In the genomic region with DNA sequence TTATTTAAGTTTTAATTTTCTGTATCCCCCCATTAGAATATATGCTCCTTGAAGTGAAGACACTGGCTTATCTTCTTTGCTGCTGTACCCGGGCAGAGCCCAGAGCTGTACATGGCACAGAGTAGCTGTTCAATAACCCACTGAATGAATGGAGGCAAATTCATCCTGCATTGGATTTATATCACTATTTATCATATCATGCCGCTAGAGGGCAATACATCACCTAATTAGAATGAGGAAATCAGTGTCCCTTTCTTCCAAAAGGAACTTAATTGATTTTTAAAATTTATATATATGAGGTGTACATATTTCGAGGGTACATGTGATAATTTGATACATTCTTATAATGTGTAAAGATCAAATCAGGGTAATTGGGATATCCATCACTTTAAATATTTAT, we compare ENCODE assay signal across 8 cellular contexts.
DNase-seq lines count a peak whose midpoint lies in the region; ATAC-seq and TF ChIP-seq lines count a peak whose summit lies in the region.

No MANE protein-coding gene starts in this region.

- no peak overlapping the region for H3K4me3 Mint-ChIP-seq in CD8-positive, alpha-beta T cell
- no peak overlapping the region for H3K4me3 Mint-ChIP-seq in progenitor cell of endocrine pancreas (ENCODE audit: low read depth)
- no peak overlapping the region for H3K4me3 Mint-ChIP-seq in activated T-helper 2 cell treated with anti-CD3 and anti-CD28 coated beads, Interferon-gamma antibody, Interleukin-2, Interleukin-4, amounts not matched to agents 10 μg/mL and 5 μg/mL and 100 μg/mL, durations not matched to agents 14 hours and 24 hours and 36 hours (ENCODE audit: low read depth)

- H3K27me3 Mint-ChIP-seq in CD8-positive, alpha-beta T cell (ENCODE audit: low read depth) = no peaks in the 10 kb centered on the region
- peaks cover 21% of the 10 kb centered on the region for H3K27me3 Mint-ChIP-seq in progenitor cell of endocrine pancreas
- peaks cover 1% of the 10 kb centered on the region for H3K27me3 Mint-ChIP-seq in activated T-helper 2 cell treated with anti-CD3 and anti-CD28 coated beads, Interferon-gamma antibody, Interleukin-2, Interleukin-4, amounts not matched to agents 10 μg/mL and 5 μg/mL and 100 μg/mL, durations not matched to agents 14 hours and 24 hours and 36 hours (ENCODE audit: low read depth)

- no peaks in the 10 kb centered on the region for H3K9me3 ChIP-seq in CD8-positive, alpha-beta T cell (ENCODE audit: low read length)
- H3K9me3 ChIP-seq in Panc1 (ENCODE audit: control insufficient read depth, insufficient read depth, low read depth, low read length) (no peaks in the 10 kb centered on the region), esophagus squamous epithelium (no peaks in the 10 kb centered on the region)

- POLR2A ChIA-PET in CD8-positive, alpha-beta T cell (lab: Charles Lee) = no interaction called here
- POLR2A ChIA-PET in Panc1 (lab: Charles Lee) = no interaction called here

- peak; percentile 77 for TF ChIP-seq CTCF in CD8-positive, alpha-beta T cell (IDR thresholded peaks at IDR 0.05)
- TF ChIP-seq CTCF in Panc1 (IDR thresholded peaks at IDR 0.05) (peak; percentile 51), esophagus squamous epithelium (IDR thresholded peaks at IDR 0.05) (peak in 5 of 6 experiments; percentile 33 to 54 (median 40)), progenitor cell of endocrine pancreas (IDR thresholded peaks at IDR 0.05; ENCODE audit: unreplicated experiment) (peak; percentile 69)

- in situ Hi-C loops in Panc1 (cut with HindIII; ENCODE audit: low pct_unique_long_range_greater_than_20kb, low sequenced_read_pairs) = no loop called here

- no peak for ATAC-seq in CD8-positive, alpha-beta T cell
- no peak for ATAC-seq in Panc1

- WGBS in esophagus squamous epithelium, 2 donors = 4 to 5% methylated on average over 3 of the region's 3 CpGs

- no peaks in the 10 kb centered on the region for H3K36me3 Mint-ChIP-seq in CD8-positive, alpha-beta T cell
- no peaks in the 10 kb centered on the region for H3K36me3 Mint-ChIP-seq in progenitor cell of endocrine pancreas (ENCODE audit: insufficient read depth)
- no peaks in the 10 kb centered on the region for H3K36me3 Mint-ChIP-seq in activated T-helper 2 cell treated with anti-CD3 and anti-CD28 coated beads, Interferon-gamma antibody, Interleukin-2, Interleukin-4, amounts not matched to agents 10 μg/mL and 5 μg/mL and 100 μg/mL, durations not matched to agents 14 hours and 24 hours and 36 hours (ENCODE audit: low read depth)

- H3K9me3 Mint-ChIP-seq in CD8-positive, alpha-beta T cell = no peaks in the 10 kb centered on the region
- H3K9me3 Mint-ChIP-seq in progenitor cell of endocrine pancreas (ENCODE audit: low read depth) = no peaks in the 10 kb centered on the region
- no peaks in the 10 kb centered on the region for H3K9me3 Mint-ChIP-seq in activated T-helper 2 cell treated with anti-CD3 and anti-CD28 coated beads, Interferon-gamma antibody, Interleukin-2, Interleukin-4, amounts not matched to agents 10 μg/mL and 5 μg/mL and 100 μg/mL, durations not matched to agents 14 hours and 24 hours and 36 hours

- H3K27ac ChIP-seq in CD8-positive, alpha-beta T cell (ENCODE audit: low read depth, low read length) = no peak overlapping the region
- H3K27ac ChIP-seq in Panc1 (ENCODE audit: low read length) = no peak overlapping the region
- H3K27ac ChIP-seq in esophagus squamous epithelium = no peak overlapping the region

- no peak overlapping the region for H3K27ac Mint-ChIP-seq in CD8-positive, alpha-beta T cell
- H3K27ac Mint-ChIP-seq in progenitor cell of endocrine pancreas = no peak overlapping the region
- no peak overlapping the region for H3K27ac Mint-ChIP-seq in activated T-helper 2 cell treated with anti-CD3 and anti-CD28 coated beads, Interferon-gamma antibody, Interleukin-2, Interleukin-4, amounts not matched to agents 10 μg/mL and 5 μg/mL and 100 μg/mL, durations not matched to agents 14 hours and 24 hours and 36 hours

- H3K36me3 ChIP-seq in CD8-positive, alpha-beta T cell (ENCODE audit: insufficient read depth, low read length) = no peaks in the 10 kb centered on the region
- H3K36me3 ChIP-seq in Panc1 (ENCODE audit: control insufficient read depth, insufficient read depth, low read length) (no peaks in the 10 kb centered on the region), esophagus squamous epithelium (no peaks in the 10 kb centered on the region), H7 (replicated peaks; ENCODE audit: control insufficient read depth, insufficient read depth, low read length) (no peaks in the 10 kb centered on the region)

- H3K4me3 ChIP-seq in CD8-positive, alpha-beta T cell (ENCODE audit: low read depth, low read length) = no peak overlapping the region
- H3K4me3 ChIP-seq in Jurkat, Clone E6-1 (ENCODE audit: low read length) = no peak overlapping the region
- H3K4me3 ChIP-seq in Panc1 (ENCODE audit: low read depth in 2 of 2, low read length in 2 of 2) (no peak overlapping the region), esophagus squamous epithelium (no peak overlapping the region), H7 (ENCODE audit: insufficient read depth, low read depth, low read length) (no peak overlapping the region)

- peaks cover 6% of the 10 kb centered on the region for H3K4me1 ChIP-seq in CD8-positive, alpha-beta T cell (ENCODE audit: insufficient read depth, low read length)
- H3K4me1 ChIP-seq in Panc1 (ENCODE audit: control insufficient read depth, insufficient read depth, low read length) (no peaks in the 10 kb centered on the region), esophagus squamous epithelium (peaks cover 0 to 5% (median 0%) of the 10 kb centered on the region in 3 donors)

- BruUV-seq in Panc1 (replicated peaks; lab: Mats Ljungman, UMichigan) = no TSS peak

- DNase-seq in CD8-positive, alpha-beta T cell = no peak
- peak; percentile 43 for DNase-seq in Jurkat, Clone E6-1 (ENCODE audit: low read depth, low spot score)
- DNase-seq in Panc1 (ENCODE audit: low read depth, low spot score) (no peak), esophagus squamous epithelium (lab: John Stamatoyannopoulos, UW) (no peak), progenitor cell of endocrine pancreas (ENCODE audit: low spot score, unreplicated experiment) (no peak), H7 (no peak)
- DNase-seq in activated T-helper 2 cell treated with anti-CD3 and anti-CD28 coated beads, Interferon-gamma antibody, Interleukin-2, Interleukin-4, amounts not matched to agents 10 μg/mL and 5 μg/mL and 100 μg/mL, durations not matched to agents 14 hours and 24 hours and 36 hours (ENCODE audit: low spot score) = no peak
- DNase-seq in activated CD4-positive, alpha-beta T cell treated with anti-CD3 and anti-CD28 coated beads for 1 hour = no peak

- intact Hi-C loops in CD8-positive, alpha-beta T cell (cut with DNase I, micrococcal nuclease) = loop anchor here (1.0 to 5.0 kb wide), 5 partner anchors 92 to 1582 kb away; no protein-coding TSS in a partner anchor
- intact Hi-C loops in Panc1 (cut with micrococcal nuclease; ENCODE audit: unreplicated experiment) = loop anchor here (2.0 to 10.0 kb wide), 3 partner anchors 574 to 827 kb away; no protein-coding TSS in a partner anchor
- intact Hi-C loops in esophagus squamous epithelium (cut with DNase I) = loop anchor here (10.0 kb wide), 1 partner anchor 824 kb away; no protein-coding TSS in a partner anchor
- intact Hi-C loops in activated T-helper 2 cell treated with anti-CD3 and anti-CD28 coated beads, Interferon-gamma antibody, Interleukin-2, Interleukin-4, amounts not matched to agents 10 μg/mL and 5 μg/mL and 100 μg/mL, durations not matched to agents 14 hours and 24 hours and 36 hours (cut with micrococcal nuclease) = loop anchor here (2.0 to 10.0 kb wide), 2 partner anchors 574 to 692 kb away; no protein-coding TSS in a partner anchor

- peaks cover 13% of the 10 kb centered on the region for H3K4me1 Mint-ChIP-seq in CD8-positive, alpha-beta T cell (ENCODE audit: low read depth)
- peaks cover 2% of the 10 kb centered on the region for H3K4me1 Mint-ChIP-seq in progenitor cell of endocrine pancreas (ENCODE audit: low read depth)
- H3K4me1 Mint-ChIP-seq in activated T-helper 2 cell treated with anti-CD3 and anti-CD28 coated beads, Interferon-gamma antibody, Interleukin-2, Interleukin-4, amounts not matched to agents 10 μg/mL and 5 μg/mL and 100 μg/mL, durations not matched to agents 14 hours and 24 hours and 36 hours (ENCODE audit: low read depth) = peaks cover 4% of the 10 kb centered on the region

- H3K27me3 ChIP-seq in CD8-positive, alpha-beta T cell (ENCODE audit: insufficient read depth, low read length) = no peaks in the 10 kb centered on the region
- H3K27me3 ChIP-seq in Panc1 (ENCODE audit: control insufficient read depth, insufficient read depth, low read length) (no peaks in the 10 kb centered on the region), esophagus squamous epithelium (peaks cover 0 to 5% (median 0%) of the 10 kb centered on the region in 4 donors), H7 (ENCODE audit: control insufficient read depth, insufficient read depth, low read length) (no peaks in the 10 kb centered on the region)

- CTCF ChIA-PET in CD8-positive, alpha-beta T cell (lab: Charles Lee) = interaction anchor here (0.6 to 3.2 kb wide), 28 partner anchors 9 to 888 kb away, joined by 3 to 37 read pairs (median 4); a partner anchor contains a TSS
- CTCF ChIA-PET in Panc1 (lab: Charles Lee) = no interaction called here

- no peak for TF ChIP-seq POLR2A in esophagus squamous epithelium (IDR thresholded peaks at IDR 0.05)
